ENCODE assay signal across 10 cellular contexts in the genomic region with DNA sequence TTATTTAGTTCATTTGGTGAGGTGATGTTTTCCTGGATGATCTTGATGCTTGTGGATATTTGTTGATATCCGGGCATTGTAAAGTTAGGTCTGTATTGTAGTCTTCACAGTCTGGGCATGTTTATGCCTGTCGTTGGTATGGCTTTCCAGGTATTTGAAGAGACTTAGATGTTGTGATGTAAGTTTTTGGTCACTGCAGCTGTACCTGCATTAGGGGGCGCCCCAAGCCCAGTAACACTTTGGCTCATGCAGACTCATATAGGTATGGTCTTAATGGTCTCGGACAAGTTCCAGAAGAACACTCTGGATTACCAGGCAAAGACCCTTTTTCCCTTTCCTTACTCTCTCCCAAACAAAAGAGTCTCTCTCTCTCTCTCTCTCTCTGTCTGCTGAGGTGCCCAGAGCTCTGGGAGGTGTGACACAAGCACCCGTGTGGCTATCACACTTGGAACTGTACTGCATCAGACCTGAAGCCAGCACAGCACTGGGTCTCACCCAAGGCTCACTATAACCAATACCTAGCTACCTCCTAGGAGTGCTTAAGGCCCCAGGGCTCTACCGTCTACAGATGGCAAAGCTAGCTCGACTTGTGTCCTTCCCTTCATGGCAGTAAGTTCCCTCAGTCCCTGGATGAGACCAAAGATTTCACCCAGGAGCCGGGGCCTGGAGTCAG.
DNase-seq lines count a peak whose midpoint lies in the region; ATAC-seq, FAIRE-seq and TF ChIP-seq lines count a peak whose summit lies in the region.
"Had no signal": no experiment of that assay in that cellular context is flagged by ENCODE, and none has a peak within 500 bp of the region (broad histone marks: within the 10 kb centered on the region; RNA-seq: fewer than 3 reads in every experiment).

No MANE protein-coding gene starts in this region.

- no peak overlapping the region for H3K4me3 Mint-ChIP-seq in T-helper 17 cell

- TF ChIP-seq EP300 in A549 (IDR thresholded peaks at IDR 0.05) = no peak

- peak in 1 of 2 experiments; percentile 72; a peak in 3 of 6 replicates for ATAC-seq in A549
- ATAC-seq in GM18498 (IDR thresholded peaks at IDR 0.05; ENCODE audit: unreplicated experiment) = peak; percentile 50
- no peak for ATAC-seq in GM21528 (IDR thresholded peaks at IDR 0.05; ENCODE audit: low FRiP score, unreplicated experiment)
- no peak for ATAC-seq in T-helper 17 cell

- DNase-seq in A549 (ENCODE audit: low read depth in 1 of 2, low spot score in 1 of 2) (peak in 1 of 2 experiments; percentile 51), hepatocyte (ENCODE audit: low spot score) (peak; percentile 19), NCI-H2227 (lab: John Stamatoyannopoulos, UW; ENCODE audit: unreplicated experiment) (no peak), T-helper 9 cell (no peak), T-helper 17 cell (no peak)
- DNase-seq: sigmoid colon had no signal

- no peaks in the 10 kb centered on the region for H3K27me3 ChIP-seq in OCI-LY1 (ENCODE audit: insufficient read depth, low read length)
- no peaks in the 10 kb centered on the region for H3K27me3 ChIP-seq in hepatocyte
- H3K27me3 ChIP-seq: sigmoid colon had no signal

- H3K36me3 Mint-ChIP-seq in T-helper 17 cell (ENCODE audit: low read depth) = no peaks in the 10 kb centered on the region

- H4K20me1 ChIP-seq in OCI-LY1 (ENCODE audit: insufficient read depth, low read length) (no peaks in the 10 kb centered on the region), hepatocyte (ENCODE audit: insufficient read depth, poor library complexity, severe bottlenecking) (no peaks in the 10 kb centered on the region)

- H3K27me3 Mint-ChIP-seq in T-helper 17 cell = no peaks in the 10 kb centered on the region

- 55% methylated on average over 8 of the region's 8 CpGs for WGBS in A549 (ENCODE audit: missing lambda C conversion rate)
- WGBS in hepatocyte (ENCODE audit: low lambda C conversion rate, missing lambda C conversion rate) = 58% methylated on average over 8 of the region's 8 CpGs

- no peak for FAIRE-seq in A549 (lab: Jason Lieb, UNC)
- FAIRE-seq: colon had no signal

- H3F3A ChIP-seq in OCI-LY1 (ENCODE audit: insufficient read depth, low read length) = no peaks in the 10 kb centered on the region

- no peak overlapping the region for H2AFZ ChIP-seq in OCI-LY1 (ENCODE audit: low read length)
- no peak overlapping the region for H2AFZ ChIP-seq in hepatocyte

- POLR2A ChIA-PET in A549 (lab: Yijun Ruan, JAX) = no interaction called here

- H3K4me2 ChIP-seq in A549 = no peak overlapping the region
- H3K4me2 ChIP-seq in OCI-LY1 (ENCODE audit: low read length) = no peak overlapping the region
- H3K4me2 ChIP-seq in hepatocyte = no peak overlapping the region

- H3K27ac Mint-ChIP-seq in T-helper 17 cell = no peak overlapping the region

- H3K9me2 ChIP-seq in OCI-LY1 (ENCODE audit: low read depth, low read length) (no peaks in the 10 kb centered on the region), hepatocyte (replicated peaks; ENCODE audit: insufficient read depth) (no peaks in the 10 kb centered on the region)

- H3K27ac ChIP-seq in A549 (peak overlapping the region in 1 of 2 experiments; percentile 30; a peak in 1 of 6 replicates), OCI-LY1 (ENCODE audit: low read depth, low read length, poor library complexity, severe bottlenecking) (no peak overlapping the region), hepatocyte (no peak overlapping the region)
- H3K27ac ChIP-seq: sigmoid colon had no signal

- H3K36me3 ChIP-seq in OCI-LY1 (ENCODE audit: insufficient read depth, low read length) = no peaks in the 10 kb centered on the region
- no peaks in the 10 kb centered on the region for H3K36me3 ChIP-seq in hepatocyte (replicated peaks; ENCODE audit: insufficient read depth, low read depth)
- H3K36me3 ChIP-seq: sigmoid colon had no signal

- CTCF ChIA-PET in A549 (lab: Yijun Ruan, JAX) = interaction anchor here (0.9 to 1.0 kb wide), 2 partner anchors 299 to 304 kb away, joined by 3 to 4 read pairs; no protein-coding TSS in a partner anchor

- no peak for TF ChIP-seq POLR2A in A549 (IDR thresholded peaks at IDR 0.05; ENCODE audit: low read length)

- H3K4me1 ChIP-seq in A549 (no peaks in the 10 kb centered on the region), OCI-LY1 (ENCODE audit: insufficient read depth, low read length, severe bottlenecking) (no peaks in the 10 kb centered on the region), hepatocyte (ENCODE audit: insufficient read depth) (no peaks in the 10 kb centered on the region)
- H3K4me1 ChIP-seq: sigmoid colon had no signal

- no peaks in the 10 kb centered on the region for H3K9me3 ChIP-seq in A549
- no peaks in the 10 kb centered on the region for H3K9me3 ChIP-seq in OCI-LY1 (ENCODE audit: low read length)
- no peaks in the 10 kb centered on the region for H3K9me3 ChIP-seq in hepatocyte (ENCODE audit: low read depth)
- H3K9me3 ChIP-seq in T-helper 17 cell (ENCODE audit: control insufficient read depth, low read length, poor library complexity, severe bottlenecking) = no peaks in the 10 kb centered on the region
- H3K9me3 ChIP-seq: sigmoid colon had no signal

- H3K4me1 Mint-ChIP-seq in T-helper 17 cell = no peaks in the 10 kb centered on the region

- H3K79me2 ChIP-seq in OCI-LY1 (ENCODE audit: insufficient read depth, low read length) (no peaks in the 10 kb centered on the region), hepatocyte (no peaks in the 10 kb centered on the region)

- TF ChIP-seq RAD21 in A549 (conservative IDR thresholded peaks at IDR 0.05 in 1 of 2, IDR thresholded peaks at IDR 0.05 in 1 of 2) = peak; percentile 31 to 57; a peak in 4 of 5 replicates

- H3K9ac ChIP-seq in OCI-LY1 (ENCODE audit: low read length) = no peak overlapping the region

- H3K4me3 ChIP-seq in A549 (no peak overlapping the region), OCI-LY1 (ENCODE audit: low read depth, low read length, poor library complexity, severe bottlenecking) (no peak overlapping the region), hepatocyte (no peak overlapping the region)
- H3K4me3 ChIP-seq: sigmoid colon had no signal

- TF ChIP-seq CTCF in A549 (IDR thresholded peaks at IDR 0.05) = no peak; the same call in 2 of the 3 replicates
- TF ChIP-seq CTCF in OCI-LY1 (IDR thresholded peaks at IDR 0.05; ENCODE audit: low read length) = peak; percentile 78
- TF ChIP-seq CTCF in hepatocyte (IDR thresholded peaks at IDR 0.05; ENCODE audit: poor library complexity) = peak; percentile 41

TF ChIP-seq in A549, 52 proteins besides CTCF, POLR2A, EP300 and RAD21:
- TF ChIP-seq HEYL (CRISPR knock-in tag; IDR thresholded peaks at IDR 0.05) = no peak
- TF ChIP-seq RNF2 (IDR thresholded peaks at IDR 0.05; ENCODE audit: borderline replicate concordance, low read depth) = no peak
- TF ChIP-seq FOSB (CRISPR knock-in tag; IDR thresholded peaks at IDR 0.05) = no peak
- TF ChIP-seq JUN (IDR thresholded peaks at IDR 0.05) = no peak
- no peak for TF ChIP-seq SREBF2 (IDR thresholded peaks at IDR 0.05)
- TF ChIP-seq ZNF302 (CRISPR knock-in tag; IDR thresholded peaks at IDR 0.05) = no peak
- TF ChIP-seq RCOR1 (IDR thresholded peaks at IDR 0.05; ENCODE audit: low read depth, low read length) = no peak
